ENCODE assay signal across 1 cellular context in genomic region chr2:33000986-33001385, GRCh38.
TF ChIP-seq lines count a peak whose summit lies in the region.

No MANE protein-coding gene starts in this region.

TF ChIP-seq in IMR-90, 13 proteins besides CTCF, POLR2A, EP300 and RAD21:
- no peak for TF ChIP-seq ELK1 (IDR thresholded peaks at IDR 0.05; ENCODE audit: borderline replicate concordance, low read depth, low read length)
- no peak; the same call in 1 of the 2 replicates for TF ChIP-seq CEBPB (IDR thresholded peaks at IDR 0.05; ENCODE audit: low read depth, low read length)
- no peak for TF ChIP-seq USF2 (IDR thresholded peaks at IDR 0.05; ENCODE audit: low read depth, low read length)
- 0 out of 2 replicates have a peak, but pooled peaks have one; percentile 9 for TF ChIP-seq SMC3 (IDR thresholded peaks at IDR 0.05; ENCODE audit: low read depth, low read length)
- no peak for TF ChIP-seq NFE2L2 (IDR thresholded peaks at IDR 0.05; ENCODE audit: low read depth, low read length)
- TF ChIP-seq BHLHE40 (IDR thresholded peaks at IDR 0.05; ENCODE audit: low read depth, low read length) = peak; percentile 76; the same call in 1 of the 2 replicates
- TF ChIP-seq RFX5 (IDR thresholded peaks at IDR 0.05; ENCODE audit: low read depth, low read length) = no peak
- no peak for TF ChIP-seq RCOR1 (IDR thresholded peaks at IDR 0.05; ENCODE audit: insufficient replicate concordance, low read length)
- TF ChIP-seq MAFK (IDR thresholded peaks at IDR 0.05; ENCODE audit: low read depth, low read length) = no peak
- no peak for TF ChIP-seq MAZ (IDR thresholded peaks at IDR 0.05; ENCODE audit: borderline replicate concordance, low read depth, low read length)
- no peak for TF ChIP-seq MXI1 (IDR thresholded peaks at IDR 0.05; ENCODE audit: borderline replicate concordance, low read depth, low read length)
TF ChIP-seq in IMR-90: peak in this region for 2.
